In the genomic region with DNA sequence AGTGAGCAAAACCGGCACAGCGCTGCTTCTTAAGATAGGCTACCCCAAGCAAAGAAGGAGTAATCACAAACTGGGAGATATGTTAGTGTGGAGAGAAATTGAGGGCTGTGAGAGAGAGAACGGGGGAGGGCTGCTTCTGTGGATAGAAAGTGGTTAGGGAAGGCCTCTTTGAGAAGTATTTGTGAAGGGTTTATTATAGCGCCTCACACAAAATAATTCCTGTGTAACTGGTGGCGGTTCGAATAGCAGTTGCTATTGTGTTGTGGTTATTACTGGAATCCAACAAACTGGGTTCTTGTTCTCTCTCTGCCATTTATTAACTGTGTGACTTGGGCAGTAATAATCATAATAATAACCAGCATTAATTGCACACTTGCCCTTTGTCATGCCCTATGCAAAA, we compare ENCODE assay signal across 14 cellular contexts. TPM values are rescaled to one million over a fixed set of nuclear protein-coding genes. Genes with fewer than 3 reads are reported as not detected.
DNase-seq lines count a peak whose midpoint lies in the region; ATAC-seq and TF ChIP-seq lines count a peak whose summit lies in the region.
"Had no signal": no experiment of that assay in that cellular context is flagged by ENCODE, and none has a peak within 500 bp of the region (broad histone marks: within the 10 kb centered on the region; RNA-seq: fewer than 3 reads in every experiment).

No MANE protein-coding gene starts in this region.

- no peaks in the 10 kb centered on the region for H3K9me3 Mint-ChIP-seq in stimulated activated naive CD8-positive, alpha-beta T cell treated with anti-CD3 and anti-CD28 coated beads, Interleukin-15, Interleukin-2, amounts not matched to agents 100 ng/mL and 50 ng/mL, for 24 hours
- no peaks in the 10 kb centered on the region for H3K9me3 Mint-ChIP-seq in stimulated activated naive CD8-positive, alpha-beta T cell treated with anti-CD3 and anti-CD28 coated beads, Interleukin-15, amount 100 ng/mL, for 72 hours
- no peaks in the 10 kb centered on the region for H3K9me3 Mint-ChIP-seq in activated T-helper 17 cell treated with anti-CD3 and anti-CD28 coated beads, Interleukin-2, amount 50 U/mL, for 72 hours
- no peaks in the 10 kb centered on the region for H3K9me3 Mint-ChIP-seq in natural killer cell

- no peak overlapping the region for H3K4me3 Mint-ChIP-seq in stimulated activated naive CD8-positive, alpha-beta T cell treated with anti-CD3 and anti-CD28 coated beads, Interleukin-15, Interleukin-2, amounts not matched to agents 100 ng/mL and 50 ng/mL, for 24 hours
- no peak overlapping the region for H3K4me3 Mint-ChIP-seq in stimulated activated naive CD8-positive, alpha-beta T cell treated with anti-CD3 and anti-CD28 coated beads, Interleukin-15, amount 100 ng/mL, for 72 hours
- no peak overlapping the region for H3K4me3 Mint-ChIP-seq in activated T-helper 17 cell treated with anti-CD3 and anti-CD28 coated beads, Interleukin-2, amount 50 U/mL, for 72 hours
- no peak overlapping the region for H3K4me3 Mint-ChIP-seq in natural killer cell

- no peak for DNase-seq in stimulated activated naive CD8-positive, alpha-beta T cell treated with anti-CD3 and anti-CD28 coated beads, Interleukin-15, amount 100 ng/mL, for 72 hours
- DNase-seq in natural killer cell = no peak
- DNase-seq: BE2C, MV-4-11, NCI-H1436 treated with DMSO at 0.1 percent for 48 hours, NCI-H2081, NCI-H510A treated with DMSO at 0.1 percent for 48 hours, Peyer's patch, Right ventricle myocardium superior had no signal

- no peak for ATAC-seq in stimulated activated naive CD8-positive, alpha-beta T cell treated with anti-CD3 and anti-CD28 coated beads, Interleukin-15, amount 100 ng/mL, for 72 hours
- ATAC-seq in activated T-helper 17 cell treated with anti-CD3 and anti-CD28 coated beads, Interleukin-2, amount 50 U/mL, for 72 hours (replicated peaks) = no peak
- ATAC-seq in natural killer cell = no peak
- no peak for ATAC-seq in GM21576 (IDR thresholded peaks at IDR 0.05; ENCODE audit: unreplicated experiment)
- ATAC-seq in esophagus mucosa = no peak
- ATAC-seq in GM18870 (IDR thresholded peaks at IDR 0.05; ENCODE audit: unreplicated experiment) = no peak

- no peak for TF ChIP-seq CTCF in natural killer cell (IDR thresholded peaks at IDR 0.05)

- intact Hi-C loops in natural killer cell (cut with micrococcal nuclease) = no loop called here

- peaks cover 40% of the 10 kb centered on the region for H3K4me1 Mint-ChIP-seq in stimulated activated naive CD8-positive, alpha-beta T cell treated with anti-CD3 and anti-CD28 coated beads, Interleukin-15, Interleukin-2, amounts not matched to agents 100 ng/mL and 50 ng/mL, for 24 hours (ENCODE audit: low read depth)
- peaks cover 72% of the 10 kb centered on the region for H3K4me1 Mint-ChIP-seq in stimulated activated naive CD8-positive, alpha-beta T cell treated with anti-CD3 and anti-CD28 coated beads, Interleukin-15, amount 100 ng/mL, for 72 hours
- H3K4me1 Mint-ChIP-seq in activated T-helper 17 cell treated with anti-CD3 and anti-CD28 coated beads, Interleukin-2, amount 50 U/mL, for 72 hours = peaks cover 7% of the 10 kb centered on the region
- peaks cover 45 to 55% of the 10 kb centered on the region in 2 donors for H3K4me1 Mint-ChIP-seq in natural killer cell

- peak overlapping the region; percentile 38 for H3K27ac Mint-ChIP-seq in stimulated activated naive CD8-positive, alpha-beta T cell treated with anti-CD3 and anti-CD28 coated beads, Interleukin-15, Interleukin-2, amounts not matched to agents 100 ng/mL and 50 ng/mL, for 24 hours
- no peak overlapping the region for H3K27ac Mint-ChIP-seq in stimulated activated naive CD8-positive, alpha-beta T cell treated with anti-CD3 and anti-CD28 coated beads, Interleukin-15, amount 100 ng/mL, for 72 hours
- H3K27ac Mint-ChIP-seq in activated T-helper 17 cell treated with anti-CD3 and anti-CD28 coated beads, Interleukin-2, amount 50 U/mL, for 72 hours = peak overlapping the region; percentile 62
- H3K27ac Mint-ChIP-seq in natural killer cell = peak overlapping the region; percentile 80 to 86

- H3K36me3 Mint-ChIP-seq in stimulated activated naive CD8-positive, alpha-beta T cell treated with anti-CD3 and anti-CD28 coated beads, Interleukin-15, Interleukin-2, amounts not matched to agents 100 ng/mL and 50 ng/mL, for 24 hours (ENCODE audit: low read depth) = peaks cover 48% of the 10 kb centered on the region
- peaks cover 91% of the 10 kb centered on the region for H3K36me3 Mint-ChIP-seq in activated T-helper 17 cell treated with anti-CD3 and anti-CD28 coated beads, Interleukin-2, amount 50 U/mL, for 72 hours (ENCODE audit: low read depth)
- H3K36me3 Mint-ChIP-seq in natural killer cell = no peaks in the 10 kb centered on the region

- H3K27me3 Mint-ChIP-seq in stimulated activated naive CD8-positive, alpha-beta T cell treated with anti-CD3 and anti-CD28 coated beads, Interleukin-15, Interleukin-2, amounts not matched to agents 100 ng/mL and 50 ng/mL, for 24 hours = no peaks in the 10 kb centered on the region
- no peaks in the 10 kb centered on the region for H3K27me3 Mint-ChIP-seq in stimulated activated naive CD8-positive, alpha-beta T cell treated with anti-CD3 and anti-CD28 coated beads, Interleukin-15, amount 100 ng/mL, for 72 hours
- no peaks in the 10 kb centered on the region for H3K27me3 Mint-ChIP-seq in activated T-helper 17 cell treated with anti-CD3 and anti-CD28 coated beads, Interleukin-2, amount 50 U/mL, for 72 hours
- H3K27me3 Mint-ChIP-seq in natural killer cell (ENCODE audit: low read depth in 2 of 2) = no peaks in the 10 kb centered on the region

RNA-seq across cellular contexts. Expression of gene CISD3, which starts 9.2 kb away (rescaled TPM):
- total RNA-seq in activated T-helper 17 cell treated with anti-CD3 and anti-CD28 coated beads, Interleukin-2, amount 50 U/mL, for 72 hours = 10 to 100 TPM; 36.1 to 57.3 TPM
- total RNA-seq in natural killer cell = 10 to 100 TPM; 32.6 to 37.4 (median 33.9) TPM
- total RNA-seq in esophagus mucosa = 28.6 TPM

RNA-seq across cellular contexts. Expression of gene MLLT6, which starts 15.9 kb away (rescaled TPM):
- total RNA-seq in activated T-helper 17 cell treated with anti-CD3 and anti-CD28 coated beads, Interleukin-2, amount 50 U/mL, for 72 hours = 100 to 1,000 TPM; 232 to 395 TPM
- 100 to 1,000 TPM; 478 to 578 (median 485) TPM for total RNA-seq in natural killer cell
- total RNA-seq in esophagus mucosa = 40.2 TPM

RNA-seq across cellular contexts. Expression of gene PCGF2, which starts 27.2 kb away (rescaled TPM):
- 1 to 10 TPM; 1.6 to 4.3 TPM for total RNA-seq in activated T-helper 17 cell treated with anti-CD3 and anti-CD28 coated beads, Interleukin-2, amount 50 U/mL, for 72 hours
- total RNA-seq in natural killer cell = under 1 TPM in 1 of 3 donors, not detected in 2; 0.12 TPM
- 18.0 TPM for total RNA-seq in esophagus mucosa

RNA-seq across cellular contexts. Expression of gene PSMB3, which starts 31.6 kb away (rescaled TPM):
- total RNA-seq in activated T-helper 17 cell treated with anti-CD3 and anti-CD28 coated beads, Interleukin-2, amount 50 U/mL, for 72 hours = 100 to 1,000 TPM; 235 to 375 TPM
- total RNA-seq in natural killer cell (100 to 1,000 TPM; 102 to 129 (median 118) TPM), esophagus mucosa (179 TPM)

RNA-seq across cellular contexts. Expression of gene EPOP, which starts 46.2 kb away (rescaled TPM):
- 10 to 100 TPM; 29.6 to 39.1 TPM for total RNA-seq in activated T-helper 17 cell treated with anti-CD3 and anti-CD28 coated beads, Interleukin-2, amount 50 U/mL, for 72 hours
- total RNA-seq in natural killer cell (1 to 10 TPM in 2 of 3 donors, under 1 TPM in 1; 0.66 to 1.9 (median 1.1) TPM), esophagus mucosa (4.9 TPM)

Comparison
In these comparisons a context has a peak if more than half of its experiments do, and no peak if none do; other contexts are left out.
1. H3K27ac Mint-ChIP-seq: peak in stimulated activated naive CD8-positive, alpha-beta T cell treated with anti-CD3 and anti-CD28 coated beads, Interleukin-15, Interleukin-2, amounts not matched to agents 100 ng/mL and 50 ng/mL, for 24 hours (single experiment), activated T-helper 17 cell treated with anti-CD3 and anti-CD28 coated beads, Interleukin-2, amount 50 U/mL, for 72 hours (single experiment) and natural killer cell (2 of 2); none in stimulated activated naive CD8-positive, alpha-beta T cell treated with anti-CD3 and anti-CD28 coated beads, Interleukin-15, amount 100 ng/mL, for 72 hours (0 of 2).